Comparison of ENCODE assay signal across 19 cellular contexts in the genomic region with DNA sequence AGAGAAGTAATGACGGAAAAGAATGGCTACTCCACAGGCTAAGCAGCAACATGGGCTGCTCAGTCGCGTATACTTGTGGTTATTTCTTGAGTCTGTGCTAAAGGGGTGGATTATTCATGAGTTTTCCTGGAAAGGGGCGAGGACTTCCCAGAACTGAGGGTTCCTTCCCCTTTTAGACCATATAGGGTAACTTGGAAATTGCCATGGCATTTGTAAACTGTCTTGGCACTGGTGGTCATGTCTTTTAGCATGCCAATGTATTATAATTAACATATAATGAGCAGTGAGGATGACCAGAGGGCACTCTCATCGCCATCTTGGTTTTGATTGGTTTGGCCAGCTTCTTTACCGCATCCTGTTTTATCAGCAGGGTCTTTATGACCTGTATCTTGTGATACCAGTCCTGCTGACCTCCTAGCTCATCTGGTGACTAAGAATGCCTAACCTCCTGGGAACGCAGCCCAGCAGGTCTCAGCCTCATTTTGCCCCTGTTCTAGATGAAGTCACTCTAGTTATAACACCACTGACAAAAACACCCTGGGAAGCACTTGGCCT. TPM values are rescaled to one million over a fixed set of nuclear protein-coding genes. Genes with fewer than 3 reads are reported as not detected.
DNase-seq lines count a peak whose midpoint lies in the region; ATAC-seq, FAIRE-seq and TF ChIP-seq lines count a peak whose summit lies in the region.
"Had no signal": no experiment of that assay in that cellular context is flagged by ENCODE, and none has a peak within 500 bp of the region (broad histone marks: within the 10 kb centered on the region; RNA-seq: fewer than 3 reads in every experiment).

No MANE protein-coding gene starts in this region.

- ATAC-seq in HepG2 (no peak), PC-3 (no peak), K562 (peak; percentile 76), upper lobe of right lung (peak; percentile 74), GM21423 (IDR thresholded peaks at IDR 0.05; ENCODE audit: unreplicated experiment) (no peak)
- ATAC-seq: foreskin keratinocyte had no signal

- in situ Hi-C loops in HepG2 (cut with HindIII; ENCODE audit: extremely low pct_ligation_motif_present, low pct_unique_long_range_greater_than_20kb) (no loop called here), K562 (cut with MboI) (no loop called here)

- H3K79me2 ChIP-seq in HepG2 (ENCODE audit: insufficient read depth, low read length) = no peaks in the 10 kb centered on the region
- H3K79me2 ChIP-seq in PC-3 (ENCODE audit: low read length) = no peaks in the 10 kb centered on the region
- H3K79me2 ChIP-seq in K562 (ENCODE audit: control insufficient read depth, insufficient read depth, low read length) = no peaks in the 10 kb centered on the region

- H3K9ac ChIP-seq in liver (ENCODE audit: low read depth in 1 of 2, low read length in 2 of 2) (no peak overlapping the region), HepG2 (ENCODE audit: insufficient read depth, low read depth, low read length) (no peak overlapping the region), PC-3 (ENCODE audit: low read length) (no peak overlapping the region), K562 (ENCODE audit: insufficient read depth in 1 of 2, low read depth in 2 of 2, low read length in 2 of 2) (peak overlapping the region in 1 of 2 experiments; percentile 50; a peak in 3 of 4 replicates)

- H3K4me3 ChIP-seq in liver (ENCODE audit: low read depth in 1 of 3, low read length in 3 of 3) = no peak overlapping the region
- H3K4me3 ChIP-seq in HepG2 (replicated peaks in 1 of 3; ENCODE audit: insufficient read depth in 1 of 3, low read depth in 2 of 3, low read length in 3 of 3) = no peak overlapping the region
- H3K4me3 ChIP-seq in PC-3 (ENCODE audit: low read length) = no peak overlapping the region
- 0 out of 2 replicates have a peak overlapping the region, but pooled peaks have one; percentile 17 for H3K4me3 ChIP-seq in K562
- no peak overlapping the region for H3K4me3 ChIP-seq in upper lobe of right lung
- H3K4me3 ChIP-seq: SJCRH30 had no signal

- intact Hi-C loops in HepG2 (cut with micrococcal nuclease; ENCODE audit: unreplicated experiment) = no loop called here
- intact Hi-C loops in PC-3 (cut with micrococcal nuclease) = no loop called here
- intact Hi-C loops in K562 (cut with micrococcal nuclease) = no loop called here
- intact Hi-C loops in upper lobe of right lung (cut with DNase I) = no loop called here

- whole genome bisulfite sequencing in liver = 82% methylated on average over 7 of the region's 7 CpGs
- WGBS in HepG2 (ENCODE audit: low lambda C conversion rate) = 75% methylated on average over 7 of the region's 7 CpGs
- WGBS in K562 (ENCODE audit: insufficient coverage, low coverage, missing lambda C conversion rate) = 0% methylated on average over 7 of the region's 7 CpGs

- TF ChIP-seq CTCF in liver (IDR thresholded peaks at IDR 0.05; ENCODE audit: low read depth, low read length, missing input control) = no peak
- TF ChIP-seq CTCF in HepG2 (CRISPR knock-in tag; IDR thresholded peaks at IDR 0.05) = no peak
- no peak for TF ChIP-seq CTCF in PC-3 (conservative IDR thresholded peaks at IDR 0.05; ENCODE audit: low read depth, low read length)
- no peak for TF ChIP-seq CTCF in K562 (IDR thresholded peaks at IDR 0.05 in 2 of 3, conservative IDR thresholded peaks at IDR 0.05 in 1 of 3; ENCODE audit: insufficient read depth in 2 of 3, low read depth in 1 of 3, low read length in 3 of 3)
- no peak for TF ChIP-seq CTCF in upper lobe of right lung (IDR thresholded peaks at IDR 0.05)

- no peaks in the 10 kb centered on the region for H3F3A ChIP-seq in PC-3 (ENCODE audit: low read length, unreplicated experiment)

- H3K4me2 ChIP-seq in HepG2 (ENCODE audit: low read depth, low read length) = no peak overlapping the region
- no peak overlapping the region for H3K4me2 ChIP-seq in PC-3 (ENCODE audit: low read length)
- peak overlapping the region; percentile 74 for H3K4me2 ChIP-seq in K562 (ENCODE audit: insufficient read depth, low read length)

- peaks cover 4 to 46% (median 33%) of the 10 kb centered on the region in 4 donors for H3K4me1 ChIP-seq in liver (ENCODE audit: control insufficient read depth in 4 of 4, insufficient read depth in 4 of 4, low read length in 3 of 4)
- peaks cover 13% of the 10 kb centered on the region for H3K4me1 ChIP-seq in HepG2 (ENCODE audit: insufficient read depth, low read length)
- peaks cover 12% of the 10 kb centered on the region for H3K4me1 ChIP-seq in PC-3 (ENCODE audit: insufficient read depth, low read length)
- H3K4me1 ChIP-seq in K562 (replicated peaks in 1 of 2; ENCODE audit: control insufficient read depth in 2 of 2, insufficient read depth in 2 of 2, low read length in 2 of 2) = peaks cover 17 to 27% of the 10 kb centered on the region in 2 experiments
- H3K4me1 ChIP-seq in upper lobe of right lung = no peaks in the 10 kb centered on the region
- H3K4me1 ChIP-seq: Caco-2, foreskin keratinocyte, SJCRH30 had no signal

- H3K9me3 ChIP-seq in liver (ENCODE audit: control insufficient read depth in 4 of 4, low read length in 3 of 4) (no peaks in the 10 kb centered on the region), HepG2 (ENCODE audit: low read length) (no peaks in the 10 kb centered on the region), PC-3 (ENCODE audit: low read length) (no peaks in the 10 kb centered on the region), K562 (replicated peaks; ENCODE audit: control insufficient read depth, insufficient read depth, low read depth, low read length) (no peaks in the 10 kb centered on the region), upper lobe of right lung (no peaks in the 10 kb centered on the region)
- H3K9me3 ChIP-seq: Caco-2, SJCRH30 had no signal

- no peaks in the 10 kb centered on the region for H3K27me3 ChIP-seq in liver (ENCODE audit: control insufficient read depth in 4 of 4, insufficient read depth in 4 of 4, low read length in 3 of 4)
- no peaks in the 10 kb centered on the region for H3K27me3 ChIP-seq in HepG2 (ENCODE audit: control insufficient read depth in 1 of 2, insufficient read depth in 2 of 2, low read length in 2 of 2)
- no peaks in the 10 kb centered on the region for H3K27me3 ChIP-seq in PC-3 (ENCODE audit: low read length)
- no peaks in the 10 kb centered on the region for H3K27me3 ChIP-seq in K562 (ENCODE audit: control insufficient read depth in 2 of 2, insufficient read depth in 2 of 2, low read length in 2 of 2)
- no peaks in the 10 kb centered on the region for H3K27me3 ChIP-seq in upper lobe of right lung
- H3K27me3 ChIP-seq: SJCRH30 had no signal

- no peaks in the 10 kb centered on the region for H3K9me2 ChIP-seq in PC-3 (replicated peaks; ENCODE audit: low read length)

- POLR2A ChIA-PET in HepG2 (lab: Yijun Ruan, JAX) (no interaction called here), PC-3 (lab: Charles Lee; ENCODE audit: unreplicated experiment) (no interaction called here), K562 (lab: Yijun Ruan, JAX) (interaction anchor here (0.7 to 1.4 kb wide), 3 partner anchors 15 to 49 kb away, joined by 3 to 4 read pairs (median 3); no protein-coding TSS in a partner anchor)

- BruUV-seq in HepG2 (replicated peaks; lab: Mats Ljungman, UMichigan) (no TSS peak), PC-3 (replicated peaks; lab: Mats Ljungman, UMichigan) (no TSS peak), K562 (replicated peaks; lab: Mats Ljungman, UMichigan) (no TSS peak)

- TF ChIP-seq POLR2A in HepG2 (IDR thresholded peaks at IDR 0.05; ENCODE audit: insufficient read depth in 1 of 2, low read depth in 2 of 2, low read length in 2 of 2) (no peak), K562 (conservative IDR thresholded peaks at IDR 0.05) (no peak), GM12891 (IDR thresholded peaks at IDR 0.05; ENCODE audit: low read depth, low read length) (no peak)

- TF ChIP-seq RAD21 in liver (IDR thresholded peaks at IDR 0.05) = no peak
- TF ChIP-seq RAD21 in HepG2 (CRISPR knock-in tag; IDR thresholded peaks at IDR 0.05) = no peak
- TF ChIP-seq RAD21 in K562 (CRISPR knock-in tag; conservative IDR thresholded peaks at IDR 0.05 in 1 of 2, IDR thresholded peaks at IDR 0.05 in 1 of 2) = no peak

- H4K20me1 ChIP-seq in HepG2 (ENCODE audit: insufficient read depth, low read length) (no peaks in the 10 kb centered on the region), PC-3 (ENCODE audit: low read length) (no peaks in the 10 kb centered on the region), K562 (replicated peaks; ENCODE audit: control insufficient read depth, insufficient read depth, low read length) (no peaks in the 10 kb centered on the region)

- peak overlapping the region; percentile 31 to 51 for H3K27ac ChIP-seq in liver (ENCODE audit: low read depth in 1 of 2, low read length in 2 of 2)
- no peak overlapping the region for H3K27ac ChIP-seq in HepG2 (ENCODE audit: extremely low read length, insufficient read depth, low read length)
- H3K27ac ChIP-seq in PC-3 (ENCODE audit: low read length) = no peak overlapping the region
- peak overlapping the region; percentile 71 for H3K27ac ChIP-seq in K562 (ENCODE audit: extremely low read depth, low read depth, low read length)
- H3K27ac ChIP-seq in upper lobe of right lung = no peak overlapping the region
- H3K27ac ChIP-seq: foreskin keratinocyte, SJCRH30 had no signal

- DNase-seq in HepG2 (ENCODE audit: low spot score) (no peak), PC-3 (peak; percentile 60), K562 (ENCODE audit: extremely low read depth in 1 of 4, low spot score in 3 of 4) (peak in 3 of 4 experiments; percentile 28 to 86 (median 41)), upper lobe of right lung (no peak), GM12891 (ENCODE audit: insufficient read length, low spot score) (no peak), Ammon's horn (ENCODE audit: low spot score) (no peak)
- DNase-seq: activated CD8-positive, alpha-beta memory T cell treated with anti-CD3 and anti-CD28 coated beads, Interleukin-2, amount 50 U/mL, for 4 hours; Caco-2; endodermal cell; foreskin keratinocyte; mesenchymal stem cell; NCI-H1105; NK-92 treated with Interleukin-12 subunit alpha and Interleukin-12 subunit beta, amount 100 ng/mL, for 24 hours; SJCRH30 had no signal

- FAIRE-seq in HepG2 (lab: Jason Lieb, UNC) = no peak
- peak; percentile 71 for FAIRE-seq in K562 (lab: Jason Lieb, UNC)
- FAIRE-seq in GM12891 (lab: Jason Lieb, UNC) = no peak

- no peak for TF ChIP-seq EP300 in HepG2 (IDR thresholded peaks at IDR 0.05; ENCODE audit: low read depth in 2 of 2, low read length in 2 of 2)
- no peak for TF ChIP-seq EP300 in HepG2 (CRISPR knock-in tag; IDR thresholded peaks at IDR 0.05; ENCODE audit: borderline replicate concordance)
- TF ChIP-seq EP300 in K562 (IDR thresholded peaks at IDR 0.05; ENCODE audit: low read length) = no peak; the same call in 1 of the 2 replicates

- CTCF ChIA-PET in HepG2 (lab: Yijun Ruan, JAX; ENCODE audit: low intra/inter-chr PET ratio, low total read pairs) = no interaction called here
- CTCF ChIA-PET in PC-3 (lab: Charles Lee) = no interaction called here
- CTCF ChIA-PET in K562 (lab: Yijun Ruan, JAX; ENCODE audit: low intra/inter-chr PET ratio) = no interaction called here

- H3K36me3 ChIP-seq in liver (ENCODE audit: control insufficient read depth in 4 of 4, insufficient read depth in 3 of 4, low read depth in 1 of 4, low read length in 3 of 4) (peaks cover 2 to 42% (median 23%) of the 10 kb centered on the region in 4 donors), HepG2 (replicated peaks in 1 of 2; ENCODE audit: control insufficient read depth in 1 of 2, insufficient read depth in 2 of 2, low read length in 2 of 2) (no peaks in the 10 kb centered on the region), PC-3 (ENCODE audit: low read depth, low read length) (no peaks in the 10 kb centered on the region), K562 (ENCODE audit: control insufficient read depth, insufficient read depth, low read length) (no peaks in the 10 kb centered on the region), upper lobe of right lung (no peaks in the 10 kb centered on the region)
- H3K36me3 ChIP-seq: SJCRH30 had no signal

- H2AFZ ChIP-seq in HepG2 (ENCODE audit: low read length) (no peak overlapping the region), PC-3 (ENCODE audit: low read length) (no peak overlapping the region), K562 (ENCODE audit: low read depth, low read length) (peak overlapping the region; percentile 85)

- no peaks in the 10 kb centered on the region for H3K9me1 ChIP-seq in K562 (ENCODE audit: control insufficient read depth, insufficient read depth, low read length)

RNA-seq across cellular contexts. Expression of a gene that starts 11.4 kb away (rescaled TPM):
- total RNA-seq in liver (1,000 to 10,000 TPM in 1 of 2 donors, 100 to 1,000 TPM in 1; 761 to 1,404 TPM), HepG2 (2016; rRNA removed; fragmentation: Illumina TruSeq; extraction: Trizol) (0.20 TPM in 1 of 2 replicates, not detected in the other), PC-3 (2014; rRNA removed) (not detected in 2 replicates), K562 (2014; rRNA removed) (0.08 TPM in 1 of 2 replicates, not detected in the other), K562 (2014; rRNA removed; fragmentation: Illumina TruSeq; extraction: Trizol) (not detected in 2 replicates), K562 (2015; rRNA removed; fragmentation: Illumina TruSeq; extraction: Trizol) (0.07 and 0.11 TPM in 2 replicates), K562 (2021) (0.11 and 0.31 TPM in 2 replicates), upper lobe of right lung (0.26 TPM)
- polyA plus RNA-seq in liver (1,000 to 10,000 TPM in 1 of 2 donors, 100 to 1,000 TPM in 1; 561 to 1,485 TPM), HepG2 (2011; rRNA removed) (0.07 and 0.26 TPM in 2 replicates), K562 (2011; rRNA removed) (0.10 TPM in 1 of 2 replicates, not detected in the other), K562 (2014; fragmentation: Illumina TruSeq; extraction: Trizol) (0.15 TPM in 1 of 2 replicates, not detected in the other), K562 (2014; fragmentation: Nextera tagmentation; extraction: Ambion mirVana) (under 1 TPM; 0.06 to 0.07 TPM), K562 (2014; rRNA removed) (not detected in 2 replicates)
- not detected in 2 replicates for total RNA-seq in HepG2 (2016; cell fraction: cytosol; rRNA removed; fragmentation: Illumina TruSeq; extraction: Trizol; ENCODE audit: low read depth)
- 0.06 TPM in 1 of 2 replicates, not detected in the other for total RNA-seq in HepG2 (2016; cell fraction: insoluble cytoplasmic fraction; rRNA removed; fragmentation: Illumina TruSeq; extraction: Trizol)
- total RNA-seq in HepG2 (2016; cell fraction: membrane; rRNA removed; fragmentation: Illumina TruSeq; extraction: Trizol) = 0.09 TPM in 1 of 2 replicates, not detected in the other
- total RNA-seq in HepG2 (2016; cell fraction: nucleus; rRNA removed; fragmentation: Illumina TruSeq; extraction: Trizol) = not detected in 2 replicates
- polyA plus RNA-seq in HepG2 (2011; cell fraction: cytosol; rRNA removed) = 0.17 and 0.32 TPM in 2 replicates
- 0.08 and 0.14 TPM in 2 replicates for polyA plus RNA-seq in HepG2 (2011; cell fraction: nucleus; rRNA removed)
- 0.20 TPM in 1 of 2 replicates, not detected in the other for polyA plus RNA-seq in HepG2 (2012)
- 0.08 TPM in 1 of 2 replicates, not detected in the other for polyA plus RNA-seq in HepG2 (2016; cell fraction: cytosol; fragmentation: Illumina TruSeq; extraction: Trizol; ENCODE audit: low read depth)
- polyA plus RNA-seq in HepG2 (2016; cell fraction: insoluble cytoplasmic fraction; fragmentation: Illumina TruSeq; extraction: Trizol; ENCODE audit: low read depth) = not detected in 2 replicates
- polyA plus RNA-seq in HepG2 (2016; cell fraction: membrane; fragmentation: Illumina TruSeq; extraction: Trizol; ENCODE audit: low read depth) = 0.10 TPM in 1 of 2 replicates, not detected in the other
- not detected in 2 replicates for polyA plus RNA-seq in HepG2 (2016; cell fraction: nucleus; fragmentation: Illumina TruSeq; extraction: Trizol; ENCODE audit: insufficient read depth, low read depth)
- 0.72 TPM in 1 of 2 replicates, not detected in the other for polyA minus RNA-seq in HepG2 (2011; rRNA and poly(A)+ RNA removed; ENCODE audit: low replicate concordance)
- polyA minus RNA-seq in HepG2 (2011; cell fraction: cytosol; rRNA and poly(A)+ RNA removed) = not detected in 2 replicates
- not detected in 2 replicates for polyA minus RNA-seq in HepG2 (2011; cell fraction: nucleus; rRNA and poly(A)+ RNA removed)
- not detected in 2 replicates for total RNA-seq in K562 (2011; cell fraction: chromatin; rRNA removed; ENCODE audit: low replicate concordance)
- total RNA-seq in K562 (2011; cell fraction: nucleolus; rRNA removed) = not detected in 2 replicates
- not detected in 2 replicates for total RNA-seq in K562 (2011; cell fraction: nucleoplasm; rRNA removed)
- 0.12 and 0.15 TPM in 2 replicates for polyA plus RNA-seq in K562 (2011; cell fraction: cytosol; rRNA removed)
- not detected in 2 replicates for polyA plus RNA-seq in K562 (2011; cell fraction: nucleus; rRNA removed)
- 0.17 and 0.22 TPM in 2 replicates for polyA plus RNA-seq in K562 (2012)
- 0.11 and 0.18 TPM in 2 replicates for polyA minus RNA-seq in K562 (2011; rRNA and poly(A)+ RNA removed)
- not detected in 2 replicates for polyA minus RNA-seq in K562 (2011; cell fraction: cytosol; rRNA and poly(A)+ RNA removed)
- polyA minus RNA-seq in K562 (2011; cell fraction: nucleus; rRNA and poly(A)+ RNA removed) = not detected in 2 replicates
- polyA plus RNA-seq in GM12891 (2012; ENCODE audit: low read depth, missing spikeins) = not detected
- total RNA-seq: Caco-2, foreskin keratinocyte, SJCRH30, temporal lobe had no signal
- polyA plus RNA-seq: foreskin keratinocyte, neural cell had no signal

RNA-seq across cellular contexts. Expression of a gene that starts 53.8 kb away (rescaled TPM):
- 10 to 100 TPM in 1 of 2 donors, under 1 TPM in 1; 0.08 to 10.3 TPM for total RNA-seq in liver
- polyA plus RNA-seq in liver = under 1 TPM in 1 of 2 donors, not detected in 1; 0.37 TPM
- not detected in 2 replicates for total RNA-seq in HepG2 (2016; rRNA removed; fragmentation: Illumina TruSeq; extraction: Trizol)
- total RNA-seq in HepG2 (2016; cell fraction: cytosol; rRNA removed; fragmentation: Illumina TruSeq; extraction: Trizol; ENCODE audit: low read depth) = not detected in 2 replicates
- total RNA-seq in HepG2 (2016; cell fraction: insoluble cytoplasmic fraction; rRNA removed; fragmentation: Illumina TruSeq; extraction: Trizol) = not detected in 2 replicates
- total RNA-seq in HepG2 (2016; cell fraction: membrane; rRNA removed; fragmentation: Illumina TruSeq; extraction: Trizol) = not detected in 2 replicates
- total RNA-seq in HepG2 (2016; cell fraction: nucleus; rRNA removed; fragmentation: Illumina TruSeq; extraction: Trizol) = not detected in 2 replicates
- not detected in 2 replicates for polyA plus RNA-seq in HepG2 (2011; rRNA removed)
- not detected in 2 replicates for polyA plus RNA-seq in HepG2 (2011; cell fraction: cytosol; rRNA removed)
- not detected in 2 replicates for polyA plus RNA-seq in HepG2 (2011; cell fraction: nucleus; rRNA removed)
- not detected in 2 replicates for polyA plus RNA-seq in HepG2 (2012)
- not detected in 2 replicates for polyA plus RNA-seq in HepG2 (2016; cell fraction: cytosol; fragmentation: Illumina TruSeq; extraction: Trizol; ENCODE audit: low read depth)
- not detected in 2 replicates for polyA plus RNA-seq in HepG2 (2016; cell fraction: insoluble cytoplasmic fraction; fragmentation: Illumina TruSeq; extraction: Trizol; ENCODE audit: low read depth)
- polyA plus RNA-seq in HepG2 (2016; cell fraction: membrane; fragmentation: Illumina TruSeq; extraction: Trizol; ENCODE audit: low read depth) = not detected in 2 replicates
- polyA plus RNA-seq in HepG2 (2016; cell fraction: nucleus; fragmentation: Illumina TruSeq; extraction: Trizol; ENCODE audit: insufficient read depth, low read depth) = not detected in 2 replicates
- polyA minus RNA-seq in HepG2 (2011; rRNA and poly(A)+ RNA removed; ENCODE audit: low replicate concordance) = not detected in 2 replicates
- polyA minus RNA-seq in HepG2 (2011; cell fraction: cytosol; rRNA and poly(A)+ RNA removed) = not detected in 2 replicates
- polyA minus RNA-seq in HepG2 (2011; cell fraction: nucleus; rRNA and poly(A)+ RNA removed) = not detected in 2 replicates
- total RNA-seq in PC-3 (2014; rRNA removed) = not detected in 2 replicates
- total RNA-seq in K562 (2011; cell fraction: chromatin; rRNA removed; ENCODE audit: low replicate concordance) = not detected in 2 replicates
- not detected in 2 replicates for total RNA-seq in K562 (2011; cell fraction: nucleolus; rRNA removed)
- not detected in 2 replicates for total RNA-seq in K562 (2011; cell fraction: nucleoplasm; rRNA removed)
- total RNA-seq in K562 (2014; rRNA removed) = not detected in 2 replicates
- not detected in 2 replicates for total RNA-seq in K562 (2014; rRNA removed; fragmentation: Illumina TruSeq; extraction: Trizol)
- total RNA-seq in K562 (2015; rRNA removed; fragmentation: Illumina TruSeq; extraction: Trizol) = not detected in 2 replicates
- not detected in 2 replicates for total RNA-seq in K562 (2021)
- not detected in 2 replicates for polyA plus RNA-seq in K562 (2011; rRNA removed)
- not detected in 2 replicates for polyA plus RNA-seq in K562 (2011; cell fraction: cytosol; rRNA removed)
- not detected in 2 replicates for polyA plus RNA-seq in K562 (2011; cell fraction: nucleus; rRNA removed)
- not detected in 2 replicates for polyA plus RNA-seq in K562 (2012)
- polyA plus RNA-seq in K562 (2014; fragmentation: Illumina TruSeq; extraction: Trizol) = not detected in 2 replicates
- polyA plus RNA-seq in K562 (2014; fragmentation: Nextera tagmentation; extraction: Ambion mirVana) = not detected
- polyA plus RNA-seq in K562 (2014; rRNA removed) = not detected in 2 replicates
- polyA minus RNA-seq in K562 (2011; rRNA and poly(A)+ RNA removed) = not detected in 2 replicates
- polyA minus RNA-seq in K562 (2011; cell fraction: cytosol; rRNA and poly(A)+ RNA removed) = not detected in 2 replicates
- not detected in 2 replicates for polyA minus RNA-seq in K562 (2011; cell fraction: nucleus; rRNA and poly(A)+ RNA removed)
- total RNA-seq in upper lobe of right lung = not detected
- not detected for polyA plus RNA-seq in GM12891 (2012; ENCODE audit: low read depth, missing spikeins)
- total RNA-seq: Caco-2, endodermal cell, foreskin keratinocyte, renal cortical epithelial cell had no signal
- polyA plus RNA-seq: foreskin keratinocyte, neural cell had no signal

Comparison
In these comparisons a context has a peak if more than half of its experiments do, and no peak if none do; other contexts are left out.
1. H3K27ac ChIP-seq: peak in liver (2 of 2) and K562 (single experiment); none in HepG2 (single experiment), PC-3 (single experiment) and upper lobe of right lung (single experiment).
2. RNA of a gene that starts 11.4 kb away (total RNA-seq): 761 to 1,404 TPM in liver; 0.26 TPM in upper lobe of right lung (single experiment), 0.06 to 0.20 TPM in HepG2, 0.07 to 0.31 TPM in K562 and not detected in PC-3; every median in the first group is over 100 times any median in the second.
3. ATAC-seq: peak in K562 (single experiment) and upper lobe of right lung (single experiment); none in HepG2 (single experiment), PC-3 (single experiment) and GM21423 (single experiment).
4. DNase-seq: peak in PC-3 (single experiment) and K562 (3 of 4); none in HepG2 (single experiment), upper lobe of right lung (single experiment), GM12891 (single experiment) and Ammon's horn (single experiment).